9 cellular contexts compared by ENCODE assay signal in genomic region chr1:11691928-11692711, GRCh38. TPM values are rescaled to one million over a fixed set of nuclear protein-coding genes. Genes with fewer than 3 reads are reported as not detected.
DNase-seq lines count a peak whose midpoint lies in the region; ATAC-seq, FAIRE-seq and TF ChIP-seq lines count a peak whose summit lies in the region.
"Had no signal": no experiment of that assay in that cellular context is flagged by ENCODE, and none has a peak within 500 bp of the region (broad histone marks: within the 10 kb centered on the region; RNA-seq: fewer than 3 reads in every experiment).

No MANE protein-coding gene starts in this region.

- POLR2A ChIA-PET in HepG2 (lab: Yijun Ruan, JAX): no interaction called here

- TF ChIP-seq POLR2A in HepG2 (IDR thresholded peaks at IDR 0.05; ENCODE audit: insufficient read depth in 1 of 2, low read depth in 2 of 2, low read length in 2 of 2) (no peak), right lobe of liver (IDR thresholded peaks at IDR 0.05) (no peak)

- H2AFZ ChIP-seq in HepG2 (ENCODE audit: low read length) (no peak overlapping the region), astrocyte (ENCODE audit: low read depth, low read length) (no peak overlapping the region)

- in situ Hi-C loops in HepG2 (cut with HindIII; ENCODE audit: extremely low pct_ligation_motif_present, low pct_unique_long_range_greater_than_20kb): loop anchor here (10.0 kb wide), 1 partner anchor 63 kb away; no protein-coding TSS in a partner anchor

- peaks cover 60% of the 10 kb centered on the region for H3K27me3 Mint-ChIP-seq in astrocyte (ENCODE audit: low read depth, unreplicated experiment)
- peaks cover 35% of the 10 kb centered on the region for H3K27me3 Mint-ChIP-seq in memory B cell

- no peak for TF ChIP-seq CTCF in HepG2 (CRISPR knock-in tag; IDR thresholded peaks at IDR 0.05)
- TF ChIP-seq CTCF in right lobe of liver (IDR thresholded peaks at IDR 0.05): no peak
- TF ChIP-seq CTCF in astrocyte (IDR thresholded peaks at IDR 0.05; ENCODE audit: insufficient read depth, low read depth, low read length): no peak

- no peaks in the 10 kb centered on the region for H3K36me3 ChIP-seq in HepG2 (replicated peaks in 1 of 2; ENCODE audit: control insufficient read depth in 1 of 2, insufficient read depth in 2 of 2, low read length in 2 of 2)
- H3K36me3 ChIP-seq in right lobe of liver: no peaks in the 10 kb centered on the region
- no peaks in the 10 kb centered on the region for H3K36me3 ChIP-seq in astrocyte (ENCODE audit: insufficient read depth, low read length)

- intact Hi-C loops in HepG2 (cut with micrococcal nuclease; ENCODE audit: unreplicated experiment): no loop called here
- intact Hi-C loops in right lobe of liver (cut with DNase I): no loop called here

- ATAC-seq in HepG2: no peak
- no peak for ATAC-seq in right lobe of liver
- ATAC-seq in memory B cell (ENCODE audit: low read depth): no peak
- ATAC-seq in HG03469 (IDR thresholded peaks at IDR 0.05; ENCODE audit: unreplicated experiment): no peak
- no peak for ATAC-seq in HG02970 (IDR thresholded peaks at IDR 0.05; ENCODE audit: low FRiP score, unreplicated experiment)
- no peak for ATAC-seq in GM18868 (IDR thresholded peaks at IDR 0.05; ENCODE audit: unreplicated experiment)

- H3K9me3 Mint-ChIP-seq in astrocyte (ENCODE audit: unreplicated experiment) (peaks cover 2% of the 10 kb centered on the region), memory B cell (no peaks in the 10 kb centered on the region)

- H3K27ac Mint-ChIP-seq in astrocyte (ENCODE audit: unreplicated experiment) (no peak overlapping the region), memory B cell (peak overlapping the region; percentile 21)

- DNase-seq in HepG2 (ENCODE audit: low spot score): no peak
- DNase-seq in right lobe of liver: no peak
- no peak for DNase-seq in astrocyte (ENCODE audit: low read depth)
- no peak for DNase-seq in memory B cell (ENCODE audit: low spot score in 2 of 2)
- DNase-seq in stimulated activated naive CD4-positive, alpha-beta T cell (lab: John Stamatoyannopoulos, UW): no peak

- H3K4me3 ChIP-seq in HepG2 (replicated peaks in 1 of 3; ENCODE audit: insufficient read depth in 1 of 3, low read depth in 2 of 3, low read length in 3 of 3) (no peak overlapping the region), right lobe of liver (no peak overlapping the region), astrocyte (ENCODE audit: insufficient read depth, low read depth, low read length) (peak overlapping the region; percentile 28)

- BruUV-seq in HepG2 (replicated peaks; lab: Mats Ljungman, UMichigan): no TSS peak

- TF ChIP-seq RAD21 in HepG2 (CRISPR knock-in tag; IDR thresholded peaks at IDR 0.05): no peak

- H3K79me2 ChIP-seq in HepG2 (ENCODE audit: insufficient read depth, low read length) (no peaks in the 10 kb centered on the region), astrocyte (ENCODE audit: insufficient read depth, low read length) (no peaks in the 10 kb centered on the region)

- H3K4me1 ChIP-seq in HepG2 (ENCODE audit: insufficient read depth, low read length) (peaks cover 15% of the 10 kb centered on the region), right lobe of liver (peaks cover 0 to 16% (median 0%) of the 10 kb centered on the region in 4 donors), astrocyte (ENCODE audit: insufficient read depth, low read length) (peaks cover 23% of the 10 kb centered on the region)

- no peak overlapping the region for H3K9ac ChIP-seq in HepG2 (ENCODE audit: insufficient read depth, low read depth, low read length)
- H3K9ac ChIP-seq in astrocyte (ENCODE audit: low read length): peak overlapping the region; percentile 23

- no peaks in the 10 kb centered on the region for H3K9me3 ChIP-seq in HepG2 (ENCODE audit: low read length)
- H3K9me3 ChIP-seq in right lobe of liver: no peaks in the 10 kb centered on the region
- H3K9me3 ChIP-seq in astrocyte (ENCODE audit: insufficient read depth, low read depth, low read length): no peaks in the 10 kb centered on the region

- H3K36me3 Mint-ChIP-seq in astrocyte (ENCODE audit: low read depth, unreplicated experiment) (no peaks in the 10 kb centered on the region), memory B cell (no peaks in the 10 kb centered on the region)

- CTCF ChIA-PET in HepG2 (lab: Yijun Ruan, JAX; ENCODE audit: low intra/inter-chr PET ratio, low total read pairs): no interaction called here

- 51% methylated on average over 55 of the region's 64 CpGs for WGBS in HepG2 (ENCODE audit: low lambda C conversion rate)
- WGBS in right lobe of liver (ENCODE audit: insufficient coverage, low coverage, low lambda C conversion rate, missing lambda C conversion rate): 8% methylated on average over 45 of the region's 64 CpGs

- H3K4me2 ChIP-seq in HepG2 (ENCODE audit: low read depth, low read length) (no peak overlapping the region), astrocyte (ENCODE audit: low read length) (peak overlapping the region; percentile 86)

- TF ChIP-seq EP300 in HepG2 (IDR thresholded peaks at IDR 0.05; ENCODE audit: low read depth in 2 of 2, low read length in 2 of 2) (no peak), HepG2 (CRISPR knock-in tag; IDR thresholded peaks at IDR 0.05; ENCODE audit: borderline replicate concordance) (no peak)

- H3K4me3 Mint-ChIP-seq in astrocyte (ENCODE audit: unreplicated experiment): peak overlapping the region; percentile 28
- peak overlapping the region; percentile 73 for H3K4me3 Mint-ChIP-seq in memory B cell

- no peak overlapping the region for H3K27ac ChIP-seq in HepG2 (ENCODE audit: extremely low read length, insufficient read depth, low read length)
- H3K27ac ChIP-seq in right lobe of liver: no peak overlapping the region
- H3K27ac ChIP-seq in astrocyte (ENCODE audit: low read depth, low read length): no peak overlapping the region

- peaks cover 7% of the 10 kb centered on the region for H3K4me1 Mint-ChIP-seq in astrocyte (ENCODE audit: low read depth, unreplicated experiment)
- H3K4me1 Mint-ChIP-seq in memory B cell: peaks cover 21% of the 10 kb centered on the region

- no peak for FAIRE-seq in HepG2 (lab: Jason Lieb, UNC)
- FAIRE-seq in astrocyte (lab: Jason Lieb, UNC): no peak

- peaks cover 16 to 67% of the 10 kb centered on the region in 2 experiments for H3K27me3 ChIP-seq in HepG2 (ENCODE audit: control insufficient read depth in 1 of 2, insufficient read depth in 2 of 2, low read length in 2 of 2)
- H3K27me3 ChIP-seq in right lobe of liver: peaks cover 4 to 22% of the 10 kb centered on the region in 2 donors
- H3K27me3 ChIP-seq in astrocyte (ENCODE audit: insufficient read depth, low read length): peaks cover 23% of the 10 kb centered on the region

- H4K20me1 ChIP-seq in HepG2 (ENCODE audit: insufficient read depth, low read length) (no peaks in the 10 kb centered on the region), astrocyte (ENCODE audit: insufficient read depth, low read length) (peaks cover 24% of the 10 kb centered on the region)

RNA-seq across cellular contexts. Expression of gene DRAXIN, which starts 0.6 kb away (rescaled TPM):
- 0.02 TPM in 1 of 2 replicates, not detected in the other for total RNA-seq in HepG2 (2016; rRNA removed; fragmentation: Illumina TruSeq; extraction: Trizol)
- total RNA-seq in HepG2 (2016; cell fraction: cytosol; rRNA removed; fragmentation: Illumina TruSeq; extraction: Trizol; ENCODE audit: low read depth): not detected in 2 replicates
- total RNA-seq in HepG2 (2016; cell fraction: insoluble cytoplasmic fraction; rRNA removed; fragmentation: Illumina TruSeq; extraction: Trizol): 0.02 TPM in 1 of 2 replicates, not detected in the other
- total RNA-seq in HepG2 (2016; cell fraction: membrane; rRNA removed; fragmentation: Illumina TruSeq; extraction: Trizol): not detected in 2 replicates
- not detected in 2 replicates for total RNA-seq in HepG2 (2016; cell fraction: nucleus; rRNA removed; fragmentation: Illumina TruSeq; extraction: Trizol)
- polyA plus RNA-seq in HepG2 (2011; rRNA removed): not detected in 2 replicates
- under 0.01 TPM in 1 of 2 replicates, not detected in the other for polyA plus RNA-seq in HepG2 (2011; cell fraction: cytosol; rRNA removed)
- polyA plus RNA-seq in HepG2 (2011; cell fraction: nucleus; rRNA removed): not detected in 2 replicates
- polyA plus RNA-seq in HepG2 (2012): not detected in 2 replicates
- polyA plus RNA-seq in HepG2 (2016; cell fraction: cytosol; fragmentation: Illumina TruSeq; extraction: Trizol; ENCODE audit: low read depth): not detected in 2 replicates
- not detected in 2 replicates for polyA plus RNA-seq in HepG2 (2016; cell fraction: insoluble cytoplasmic fraction; fragmentation: Illumina TruSeq; extraction: Trizol; ENCODE audit: low read depth)
- polyA plus RNA-seq in HepG2 (2016; cell fraction: membrane; fragmentation: Illumina TruSeq; extraction: Trizol; ENCODE audit: low read depth): not detected in 2 replicates
- polyA plus RNA-seq in HepG2 (2016; cell fraction: nucleus; fragmentation: Illumina TruSeq; extraction: Trizol; ENCODE audit: insufficient read depth, low read depth): 0.05 TPM in 1 of 2 replicates, not detected in the other
- polyA minus RNA-seq in HepG2 (2011; rRNA and poly(A)+ RNA removed; ENCODE audit: low replicate concordance): 0.09 and 0.10 TPM in 2 replicates
- not detected in 2 replicates for polyA minus RNA-seq in HepG2 (2011; cell fraction: cytosol; rRNA and poly(A)+ RNA removed)
- not detected in 2 replicates for polyA minus RNA-seq in HepG2 (2011; cell fraction: nucleus; rRNA and poly(A)+ RNA removed)
- total RNA-seq in right lobe of liver: not detected
- 0.79 and 1.7 TPM in 2 replicates for total RNA-seq in astrocyte
- total RNA-seq: H4 had no signal

RNA-seq across cellular contexts. Expression of gene MAD2L2, which starts 11.2 kb away (rescaled TPM):
- total RNA-seq in HepG2 (2016; rRNA removed; fragmentation: Illumina TruSeq; extraction: Trizol) (37.6 and 53.8 TPM in 2 replicates), right lobe of liver (10 to 100 TPM; 18.0 to 66.4 (median 29.7) TPM), astrocyte (29.3 and 30.1 TPM in 2 replicates)
- 164 and 195 TPM in 2 replicates for total RNA-seq in HepG2 (2016; cell fraction: cytosol; rRNA removed; fragmentation: Illumina TruSeq; extraction: Trizol; ENCODE audit: low read depth)
- total RNA-seq in HepG2 (2016; cell fraction: insoluble cytoplasmic fraction; rRNA removed; fragmentation: Illumina TruSeq; extraction: Trizol): 34.8 and 55.0 TPM in 2 replicates
- 127 and 152 TPM in 2 replicates for total RNA-seq in HepG2 (2016; cell fraction: membrane; rRNA removed; fragmentation: Illumina TruSeq; extraction: Trizol)
- 28.6 and 32.6 TPM in 2 replicates for total RNA-seq in HepG2 (2016; cell fraction: nucleus; rRNA removed; fragmentation: Illumina TruSeq; extraction: Trizol)
- 51.8 and 53.0 TPM in 2 replicates for polyA plus RNA-seq in HepG2 (2011; rRNA removed)
- 56.2 and 86.8 TPM in 2 replicates for polyA plus RNA-seq in HepG2 (2011; cell fraction: cytosol; rRNA removed)
- 69.0 and 73.0 TPM in 2 replicates for polyA plus RNA-seq in HepG2 (2011; cell fraction: nucleus; rRNA removed)
- 33.6 and 38.0 TPM in 2 replicates for polyA plus RNA-seq in HepG2 (2012)
- polyA plus RNA-seq in HepG2 (2016; cell fraction: cytosol; fragmentation: Illumina TruSeq; extraction: Trizol; ENCODE audit: low read depth): 231 and 260 TPM in 2 replicates
- 43.5 and 51.8 TPM in 2 replicates for polyA plus RNA-seq in HepG2 (2016; cell fraction: insoluble cytoplasmic fraction; fragmentation: Illumina TruSeq; extraction: Trizol; ENCODE audit: low read depth)
- polyA plus RNA-seq in HepG2 (2016; cell fraction: membrane; fragmentation: Illumina TruSeq; extraction: Trizol; ENCODE audit: low read depth): 147 and 163 TPM in 2 replicates
- 60.5 and 63.4 TPM in 2 replicates for polyA plus RNA-seq in HepG2 (2016; cell fraction: nucleus; fragmentation: Illumina TruSeq; extraction: Trizol; ENCODE audit: insufficient read depth, low read depth)
- 65.7 and 126 TPM in 2 replicates for polyA minus RNA-seq in HepG2 (2011; rRNA and poly(A)+ RNA removed; ENCODE audit: low replicate concordance)
- 20.8 and 24.6 TPM in 2 replicates for polyA minus RNA-seq in HepG2 (2011; cell fraction: cytosol; rRNA and poly(A)+ RNA removed)
- 15.5 and 18.3 TPM in 2 replicates for polyA minus RNA-seq in HepG2 (2011; cell fraction: nucleus; rRNA and poly(A)+ RNA removed)

RNA-seq across cellular contexts. Expression of gene FBXO6, which starts 28.1 kb away (rescaled TPM):
- total RNA-seq in HepG2 (2016; rRNA removed; fragmentation: Illumina TruSeq; extraction: Trizol) (10.0 and 10.7 TPM in 2 replicates), right lobe of liver (10 to 100 TPM in 4 of 6 experiments, 1 to 10 TPM in 2; 7.0 to 21.1 (median 11.5) TPM), astrocyte (9.7 and 9.8 TPM in 2 replicates)
- total RNA-seq in HepG2 (2016; cell fraction: cytosol; rRNA removed; fragmentation: Illumina TruSeq; extraction: Trizol; ENCODE audit: low read depth): 21.0 and 25.0 TPM in 2 replicates
- total RNA-seq in HepG2 (2016; cell fraction: insoluble cytoplasmic fraction; rRNA removed; fragmentation: Illumina TruSeq; extraction: Trizol): 8.7 and 9.5 TPM in 2 replicates
- 20.2 and 24.8 TPM in 2 replicates for total RNA-seq in HepG2 (2016; cell fraction: membrane; rRNA removed; fragmentation: Illumina TruSeq; extraction: Trizol)
- total RNA-seq in HepG2 (2016; cell fraction: nucleus; rRNA removed; fragmentation: Illumina TruSeq; extraction: Trizol): 4.0 and 5.2 TPM in 2 replicates
- polyA plus RNA-seq in HepG2 (2011; rRNA removed): 8.0 and 8.1 TPM in 2 replicates
- 7.1 and 10.5 TPM in 2 replicates for polyA plus RNA-seq in HepG2 (2011; cell fraction: cytosol; rRNA removed)
- 3.5 and 4.5 TPM in 2 replicates for polyA plus RNA-seq in HepG2 (2011; cell fraction: nucleus; rRNA removed)
- polyA plus RNA-seq in HepG2 (2012): 2.1 and 2.9 TPM in 2 replicates
- 34.0 and 38.4 TPM in 2 replicates for polyA plus RNA-seq in HepG2 (2016; cell fraction: cytosol; fragmentation: Illumina TruSeq; extraction: Trizol; ENCODE audit: low read depth)
- polyA plus RNA-seq in HepG2 (2016; cell fraction: insoluble cytoplasmic fraction; fragmentation: Illumina TruSeq; extraction: Trizol; ENCODE audit: low read depth): 11.8 and 12.6 TPM in 2 replicates
- 23.7 and 27.8 TPM in 2 replicates for polyA plus RNA-seq in HepG2 (2016; cell fraction: membrane; fragmentation: Illumina TruSeq; extraction: Trizol; ENCODE audit: low read depth)
- polyA plus RNA-seq in HepG2 (2016; cell fraction: nucleus; fragmentation: Illumina TruSeq; extraction: Trizol; ENCODE audit: insufficient read depth, low read depth): 9.0 and 9.5 TPM in 2 replicates
- 3.3 and 10.2 TPM in 2 replicates for polyA minus RNA-seq in HepG2 (2011; rRNA and poly(A)+ RNA removed; ENCODE audit: low replicate concordance)
- polyA minus RNA-seq in HepG2 (2011; cell fraction: cytosol; rRNA and poly(A)+ RNA removed): 2.5 and 3.6 TPM in 2 replicates
- 0.64 and 1.1 TPM in 2 replicates for polyA minus RNA-seq in HepG2 (2011; cell fraction: nucleus; rRNA and poly(A)+ RNA removed)

RNA-seq across cellular contexts. Expression of gene FBXO44, which starts 37.4 kb away (rescaled TPM):
- 13.4 and 22.4 TPM in 2 replicates for total RNA-seq in HepG2 (2016; rRNA removed; fragmentation: Illumina TruSeq; extraction: Trizol)
- 8.3 and 9.2 TPM in 2 replicates for total RNA-seq in HepG2 (2016; cell fraction: cytosol; rRNA removed; fragmentation: Illumina TruSeq; extraction: Trizol; ENCODE audit: low read depth)
- 13.9 and 21.3 TPM in 2 replicates for total RNA-seq in HepG2 (2016; cell fraction: insoluble cytoplasmic fraction; rRNA removed; fragmentation: Illumina TruSeq; extraction: Trizol)
- total RNA-seq in HepG2 (2016; cell fraction: membrane; rRNA removed; fragmentation: Illumina TruSeq; extraction: Trizol): 11.8 and 12.2 TPM in 2 replicates
- total RNA-seq in HepG2 (2016; cell fraction: nucleus; rRNA removed; fragmentation: Illumina TruSeq; extraction: Trizol): 27.2 and 30.0 TPM in 2 replicates
- 27.9 and 31.2 TPM in 2 replicates for polyA plus RNA-seq in HepG2 (2011; rRNA removed)
- 15.5 and 22.9 TPM in 2 replicates for polyA plus RNA-seq in HepG2 (2011; cell fraction: cytosol; rRNA removed)
- polyA plus RNA-seq in HepG2 (2011; cell fraction: nucleus; rRNA removed): 216 and 281 TPM in 2 replicates
- polyA plus RNA-seq in HepG2 (2012): 14.5 and 21.6 TPM in 2 replicates
- 6.4 and 7.6 TPM in 2 replicates for polyA plus RNA-seq in HepG2 (2016; cell fraction: cytosol; fragmentation: Illumina TruSeq; extraction: Trizol; ENCODE audit: low read depth)
- polyA plus RNA-seq in HepG2 (2016; cell fraction: insoluble cytoplasmic fraction; fragmentation: Illumina TruSeq; extraction: Trizol; ENCODE audit: low read depth): 16.6 and 20.5 TPM in 2 replicates
- 10.7 and 11.0 TPM in 2 replicates for polyA plus RNA-seq in HepG2 (2016; cell fraction: membrane; fragmentation: Illumina TruSeq; extraction: Trizol; ENCODE audit: low read depth)
- 63.3 and 73.9 TPM in 2 replicates for polyA plus RNA-seq in HepG2 (2016; cell fraction: nucleus; fragmentation: Illumina TruSeq; extraction: Trizol; ENCODE audit: insufficient read depth, low read depth)
- 6.4 and 37.9 TPM in 2 replicates for polyA minus RNA-seq in HepG2 (2011; rRNA and poly(A)+ RNA removed; ENCODE audit: low replicate concordance)
- polyA minus RNA-seq in HepG2 (2011; cell fraction: cytosol; rRNA and poly(A)+ RNA removed): 5.6 and 11.0 TPM in 2 replicates
- 63.7 and 77.4 TPM in 2 replicates for polyA minus RNA-seq in HepG2 (2011; cell fraction: nucleus; rRNA and poly(A)+ RNA removed)
- total RNA-seq in right lobe of liver: 10 to 100 TPM in 4 of 6 experiments, 1 to 10 TPM in 2; 8.7 to 15.3 (median 10.5) TPM
- total RNA-seq in astrocyte: 31.6 and 34.4 TPM in 2 replicates

RNA-seq across cellular contexts. Expression of gene FBXO2, which starts 37.9 kb away (rescaled TPM):
- 112 and 118 TPM in 2 replicates for total RNA-seq in HepG2 (2016; rRNA removed; fragmentation: Illumina TruSeq; extraction: Trizol)
- 24.1 and 26.6 TPM in 2 replicates for total RNA-seq in HepG2 (2016; cell fraction: cytosol; rRNA removed; fragmentation: Illumina TruSeq; extraction: Trizol; ENCODE audit: low read depth)
- 117 and 122 TPM in 2 replicates for total RNA-seq in HepG2 (2016; cell fraction: insoluble cytoplasmic fraction; rRNA removed; fragmentation: Illumina TruSeq; extraction: Trizol)
- total RNA-seq in HepG2 (2016; cell fraction: membrane; rRNA removed; fragmentation: Illumina TruSeq; extraction: Trizol): 42.0 and 46.9 TPM in 2 replicates
- total RNA-seq in HepG2 (2016; cell fraction: nucleus; rRNA removed; fragmentation: Illumina TruSeq; extraction: Trizol): 44.1 and 50.6 TPM in 2 replicates
- polyA plus RNA-seq in HepG2 (2011; rRNA removed): 79.1 and 79.3 TPM in 2 replicates
- 111 and 159 TPM in 2 replicates for polyA plus RNA-seq in HepG2 (2011; cell fraction: cytosol; rRNA removed)
- polyA plus RNA-seq in HepG2 (2011; cell fraction: nucleus; rRNA removed): 117 and 119 TPM in 2 replicates
- 56.3 and 79.3 TPM in 2 replicates for polyA plus RNA-seq in HepG2 (2012)
- polyA plus RNA-seq in HepG2 (2016; cell fraction: cytosol; fragmentation: Illumina TruSeq; extraction: Trizol; ENCODE audit: low read depth): 32.5 and 36.0 TPM in 2 replicates
- 190 and 198 TPM in 2 replicates for polyA plus RNA-seq in HepG2 (2016; cell fraction: insoluble cytoplasmic fraction; fragmentation: Illumina TruSeq; extraction: Trizol; ENCODE audit: low read depth)
- polyA plus RNA-seq in HepG2 (2016; cell fraction: membrane; fragmentation: Illumina TruSeq; extraction: Trizol; ENCODE audit: low read depth): 55.6 and 59.6 TPM in 2 replicates
- 151 and 157 TPM in 2 replicates for polyA plus RNA-seq in HepG2 (2016; cell fraction: nucleus; fragmentation: Illumina TruSeq; extraction: Trizol; ENCODE audit: insufficient read depth, low read depth)
- polyA minus RNA-seq in HepG2 (2011; rRNA and poly(A)+ RNA removed; ENCODE audit: low replicate concordance): 7.8 and 69.7 TPM in 2 replicates
- 28.6 and 33.3 TPM in 2 replicates for polyA minus RNA-seq in HepG2 (2011; cell fraction: cytosol; rRNA and poly(A)+ RNA removed)
- 16.7 and 18.5 TPM in 2 replicates for polyA minus RNA-seq in HepG2 (2011; cell fraction: nucleus; rRNA and poly(A)+ RNA removed)
- total RNA-seq in right lobe of liver: 10 to 100 TPM in 4 of 6 experiments, 1 to 10 TPM in 2; 6.6 to 23.7 (median 16.0) TPM
- 54.9 and 64.0 TPM in 2 replicates for total RNA-seq in astrocyte
